10 cellular contexts compared by ENCODE assay signal in genomic region chr3:25820372-25820771, GRCh38. TPM values are rescaled to one million over a fixed set of nuclear protein-coding genes. Genes with fewer than 3 reads are reported as not detected.
DNase-seq lines count a peak whose midpoint lies in the region; ATAC-seq and TF ChIP-seq lines count a peak whose summit lies in the region.
"Had no signal": no experiment of that assay in that cellular context is flagged by ENCODE, and none has a peak within 500 bp of the region (broad histone marks: within the 10 kb centered on the region; RNA-seq: fewer than 3 reads in every experiment).

No MANE protein-coding gene starts in this region.

- BruUV-seq in mammary epithelial cell (replicated peaks; lab: Mats Ljungman, UMichigan), result no TSS peak

- CTCF ChIA-PET in mammary epithelial cell (lab: Charles Lee; ENCODE audit: low non-redundant PET), result no interaction called here

- no peaks in the 10 kb centered on the region for H4K20me1 ChIP-seq in mammary epithelial cell (ENCODE audit: insufficient read depth, low read length)

- H3K4me1 ChIP-seq in HUES6 (ENCODE audit: control insufficient read depth, insufficient read depth, low read length), result peaks cover 10% of the 10 kb centered on the region
- peaks cover 7% of the 10 kb centered on the region for H3K4me1 ChIP-seq in mammary epithelial cell (ENCODE audit: insufficient read depth, low read length)

- intact Hi-C loops in mammary epithelial cell (cut with micrococcal nuclease), result no loop called here

- no peaks in the 10 kb centered on the region for H3K36me3 ChIP-seq in HUES6 (ENCODE audit: control insufficient read depth, insufficient read depth, low read length)
- H3K36me3 ChIP-seq in mammary epithelial cell (ENCODE audit: insufficient read depth, low read length), result no peaks in the 10 kb centered on the region

- H3K27me3 ChIP-seq in HUES6 (ENCODE audit: control insufficient read depth, insufficient read depth, low read length) (no peaks in the 10 kb centered on the region), mammary epithelial cell (ENCODE audit: insufficient read depth, low read length) (no peaks in the 10 kb centered on the region)

- in situ Hi-C loops in mammary epithelial cell (cut with MboI; ENCODE audit: low sequenced_read_pairs in 2 of 2), result no loop called here

- H2AFZ ChIP-seq in mammary epithelial cell (ENCODE audit: low read depth, low read length), result no peak overlapping the region

- dilution Hi-C loops in mammary epithelial cell (cut with HindIII; ENCODE audit: low sequenced_read_pairs), result no loop called here

- DNase-seq in EL, result peak; percentile 97
- peak; percentile 74 for DNase-seq in mammary epithelial cell
- DNase-seq in medulla oblongata (ENCODE audit: extremely low spot score), result peak; percentile 14
- DNase-seq in NCI-H1694 treated with DMSO at 0.1 percent for 48 hours (lab: John Stamatoyannopoulos, UW), result no peak
- no peak for DNase-seq in activated CD4-positive, CD25-positive, alpha-beta regulatory T cell (lab: John Stamatoyannopoulos, UW)
- DNase-seq in NCI-H524 treated with DMSO at 0.1 percent for 48 hours (lab: John Stamatoyannopoulos, UW), result no peak
- DNase-seq: activated B cell treated with CpG ODN at 0.5 μM for 24 hours had no signal

- H3K27ac ChIP-seq in HUES6 (ENCODE audit: low read depth, low read length) (peak overlapping the region; percentile 16; the same call in 1 of the 2 replicates), mammary epithelial cell (ENCODE audit: insufficient read depth, low read depth, low read length) (no peak overlapping the region)
- H3K27ac ChIP-seq: KMS-11 had no signal

- H3K4me2 ChIP-seq in mammary epithelial cell (ENCODE audit: insufficient read depth, low read depth, low read length), result no peak overlapping the region
- H3K4me2 ChIP-seq: KMS-11 had no signal

- no peak for ATAC-seq in GM19467 (IDR thresholded peaks at IDR 0.05; ENCODE audit: unreplicated experiment)

- H3K4me3 ChIP-seq in HUES6 (ENCODE audit: low read depth, low read length), result no peak overlapping the region
- no peak overlapping the region for H3K4me3 ChIP-seq in mammary epithelial cell (replicated peaks in 1 of 3; ENCODE audit: insufficient read depth in 1 of 3, low read depth in 2 of 3, low read length in 3 of 3)

- no peaks in the 10 kb centered on the region for H3K79me2 ChIP-seq in mammary epithelial cell (ENCODE audit: insufficient read depth, low read length)

- no peak for TF ChIP-seq CTCF in mammary epithelial cell (conservative IDR thresholded peaks at IDR 0.05 in 1 of 2, IDR thresholded peaks at IDR 0.05 in 1 of 2; ENCODE audit: extremely low read depth in 1 of 2, insufficient read depth in 1 of 2, low read depth in 1 of 2, low read length in 2 of 2)

- H3K9ac ChIP-seq in HUES6 (ENCODE audit: low read length), result no peak overlapping the region
- no peak overlapping the region for H3K9ac ChIP-seq in mammary epithelial cell (ENCODE audit: insufficient read depth, low read length)
- H3K9ac ChIP-seq: KMS-11 had no signal

- H3K9me3 ChIP-seq in HUES6 (ENCODE audit: control insufficient read depth, insufficient read depth, low read depth, low read length) (peaks cover 3% of the 10 kb centered on the region; the same call in 1 of the 2 replicates), mammary epithelial cell (replicated peaks; ENCODE audit: insufficient read depth, low read length) (no peaks in the 10 kb centered on the region)

RNA-seq across cellular contexts. Expression of gene OXSM, which starts 30.5 kb away (rescaled TPM):
- total RNA-seq in mammary epithelial cell, result 10 to 100 TPM; 11.5 to 12.2 TPM
- polyA plus RNA-seq in mammary epithelial cell, result 16.3 TPM
- polyA minus RNA-seq in mammary epithelial cell, result not detected

RNA-seq across cellular contexts. Expression of gene NGLY1, which starts 37.1 kb away (rescaled TPM):
- total RNA-seq in mammary epithelial cell, result 10 to 100 TPM; 23.3 to 30.9 TPM
- polyA plus RNA-seq in mammary epithelial cell, result 6.6 TPM
- 12.2 TPM for polyA minus RNA-seq in mammary epithelial cell

Comparison
In these comparisons a context has a peak if more than half of its experiments do, and no peak if none do; other contexts are left out.
1. DNase-seq: peak in EL (single experiment), mammary epithelial cell (single experiment) and medulla oblongata (single experiment); none in NCI-H1694 treated with DMSO at 0.1 percent for 48 hours (single experiment), activated CD4-positive, CD25-positive, alpha-beta regulatory T cell (0 of 4) and NCI-H524 treated with DMSO at 0.1 percent for 48 hours (single experiment).